In the genomic region with DNA sequence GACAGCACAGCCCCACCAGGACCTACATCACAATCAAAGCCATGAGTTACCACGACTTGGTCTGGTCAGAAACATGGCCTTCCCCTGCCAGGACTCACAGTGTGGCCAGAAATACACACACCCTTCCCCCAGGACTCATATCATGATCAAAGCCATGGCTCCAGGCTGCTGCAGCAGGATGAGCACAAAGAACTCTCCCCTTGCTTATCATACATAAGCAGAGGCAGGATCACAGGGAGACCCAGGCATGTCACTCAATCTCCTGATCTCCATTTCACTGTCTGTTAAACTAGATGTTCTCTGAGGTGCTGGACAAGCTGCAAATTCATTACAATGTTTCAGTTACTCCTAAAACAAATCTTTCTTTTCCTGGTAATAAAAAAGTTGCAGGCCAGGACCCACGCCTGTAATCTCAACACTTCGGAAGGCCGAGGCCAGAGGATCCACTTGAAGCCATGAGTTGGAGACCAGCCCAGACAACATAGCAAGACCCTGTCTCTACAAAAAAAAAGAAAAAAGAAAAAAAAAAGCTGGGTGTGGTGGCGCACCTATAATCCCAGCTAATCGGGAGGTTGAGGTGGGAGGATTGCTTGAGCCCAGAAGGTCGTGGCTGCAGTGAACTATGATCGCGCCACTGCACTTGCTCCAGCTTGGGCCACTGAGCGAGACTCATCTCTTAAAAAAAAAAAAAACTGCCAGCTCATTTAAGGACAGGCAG, we compare ENCODE assay signal across 1 cellular context.
TF ChIP-seq lines count a peak whose summit lies in the region.

No MANE protein-coding gene starts in this region.

TF ChIP-seq in K562, 482 proteins besides CTCF, POLR2A, EP300 and RAD21 (continued from another document and continues in another):
- TF ChIP-seq TSHZ1 (CRISPR knock-in tag; IDR thresholded peaks at IDR 0.05), result no peak
- TF ChIP-seq, protein P1, sequence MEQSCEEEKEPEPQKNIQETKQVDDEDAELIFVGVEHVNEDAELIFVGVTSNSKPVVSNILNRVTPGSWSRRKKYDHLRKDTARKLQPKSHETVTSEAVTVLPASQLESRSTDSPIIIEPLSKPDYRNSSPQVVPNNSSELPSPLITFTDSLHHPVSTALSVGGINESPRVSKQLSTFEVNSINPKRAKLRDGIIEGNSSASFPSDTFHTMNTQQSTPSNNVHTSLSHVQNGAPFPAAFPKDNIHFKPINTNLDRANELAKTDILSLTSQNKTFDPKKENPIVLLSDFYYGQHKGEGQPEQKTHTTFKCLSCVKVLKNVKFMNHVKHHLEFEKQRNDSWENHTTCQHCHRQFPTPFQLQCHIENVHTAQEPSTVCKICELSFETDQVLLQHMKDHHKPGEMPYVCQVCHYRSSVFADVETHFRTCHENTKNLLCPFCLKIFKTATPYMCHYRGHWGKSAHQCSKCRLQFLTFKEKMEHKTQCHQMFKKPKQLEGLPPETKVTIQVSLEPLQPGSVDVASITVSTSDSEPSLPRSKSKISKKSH (CRISPR knock-in tag; IDR thresholded peaks at IDR 0.05), result no peak
- TF ChIP-seq FOXA3 (CRISPR knock-in tag; conservative IDR thresholded peaks at IDR 0.05 in 1 of 2, IDR thresholded peaks at IDR 0.05 in 1 of 2), result no peak
- TF ChIP-seq UBTF (IDR thresholded peaks at IDR 0.05; ENCODE audit: borderline replicate concordance in 1 of 2, low read depth in 2 of 2, low read length in 2 of 2), result 0 out of 4 replicates have a peak, but pooled peaks of 1 of the 2 experiments have one; percentile 53
- TF ChIP-seq HCFC1 (IDR thresholded peaks at IDR 0.05; ENCODE audit: low read depth, low read length), result no peak
- no peak for TF ChIP-seq SAFB2 (IDR thresholded peaks at IDR 0.05; ENCODE audit: borderline replicate concordance, low read depth, low read length, severe bottlenecking)
- no peak for TF ChIP-seq NCOA2 (IDR thresholded peaks at IDR 0.05; ENCODE audit: partially characterized antibody in 2 of 2)
- TF ChIP-seq ZNF77 (CRISPR knock-in tag; IDR thresholded peaks at IDR 0.05), result no peak
- no peak for TF ChIP-seq ATF2 (CRISPR knock-in tag; IDR thresholded peaks at IDR 0.05)
- TF ChIP-seq TARDBP (IDR thresholded peaks at IDR 0.05), result no peak
- no peak for TF ChIP-seq ZBTB43 (CRISPR knock-in tag; IDR thresholded peaks at IDR 0.05)
- no peak for TF ChIP-seq PRMT5 (CRISPR knock-in tag; IDR thresholded peaks at IDR 0.05)
- no peak for TF ChIP-seq WHSC1 (IDR thresholded peaks at IDR 0.05; ENCODE audit: low read length)
- no peak for TF ChIP-seq ZNF12 (CRISPR knock-in tag; IDR thresholded peaks at IDR 0.05)
- no peak for TF ChIP-seq FOXJ2 (tag; IDR thresholded peaks at IDR 0.05)
- TF ChIP-seq, protein P2, sequence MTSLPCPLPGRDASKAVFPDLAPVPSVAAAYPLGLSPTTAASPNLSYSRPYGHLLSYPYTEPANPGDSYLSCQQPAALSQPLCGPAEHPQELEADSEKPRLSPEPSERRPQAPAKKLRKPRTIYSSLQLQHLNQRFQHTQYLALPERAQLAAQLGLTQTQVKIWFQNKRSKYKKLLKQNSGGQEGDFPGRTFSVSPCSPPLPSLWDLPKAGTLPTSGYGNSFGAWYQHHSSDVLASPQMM (CRISPR knock-in tag; IDR thresholded peaks at IDR 0.05), result no peak
- no peak for TF ChIP-seq HMG20B (CRISPR knock-in tag; IDR thresholded peaks at IDR 0.05)
- TF ChIP-seq, protein P3, sequence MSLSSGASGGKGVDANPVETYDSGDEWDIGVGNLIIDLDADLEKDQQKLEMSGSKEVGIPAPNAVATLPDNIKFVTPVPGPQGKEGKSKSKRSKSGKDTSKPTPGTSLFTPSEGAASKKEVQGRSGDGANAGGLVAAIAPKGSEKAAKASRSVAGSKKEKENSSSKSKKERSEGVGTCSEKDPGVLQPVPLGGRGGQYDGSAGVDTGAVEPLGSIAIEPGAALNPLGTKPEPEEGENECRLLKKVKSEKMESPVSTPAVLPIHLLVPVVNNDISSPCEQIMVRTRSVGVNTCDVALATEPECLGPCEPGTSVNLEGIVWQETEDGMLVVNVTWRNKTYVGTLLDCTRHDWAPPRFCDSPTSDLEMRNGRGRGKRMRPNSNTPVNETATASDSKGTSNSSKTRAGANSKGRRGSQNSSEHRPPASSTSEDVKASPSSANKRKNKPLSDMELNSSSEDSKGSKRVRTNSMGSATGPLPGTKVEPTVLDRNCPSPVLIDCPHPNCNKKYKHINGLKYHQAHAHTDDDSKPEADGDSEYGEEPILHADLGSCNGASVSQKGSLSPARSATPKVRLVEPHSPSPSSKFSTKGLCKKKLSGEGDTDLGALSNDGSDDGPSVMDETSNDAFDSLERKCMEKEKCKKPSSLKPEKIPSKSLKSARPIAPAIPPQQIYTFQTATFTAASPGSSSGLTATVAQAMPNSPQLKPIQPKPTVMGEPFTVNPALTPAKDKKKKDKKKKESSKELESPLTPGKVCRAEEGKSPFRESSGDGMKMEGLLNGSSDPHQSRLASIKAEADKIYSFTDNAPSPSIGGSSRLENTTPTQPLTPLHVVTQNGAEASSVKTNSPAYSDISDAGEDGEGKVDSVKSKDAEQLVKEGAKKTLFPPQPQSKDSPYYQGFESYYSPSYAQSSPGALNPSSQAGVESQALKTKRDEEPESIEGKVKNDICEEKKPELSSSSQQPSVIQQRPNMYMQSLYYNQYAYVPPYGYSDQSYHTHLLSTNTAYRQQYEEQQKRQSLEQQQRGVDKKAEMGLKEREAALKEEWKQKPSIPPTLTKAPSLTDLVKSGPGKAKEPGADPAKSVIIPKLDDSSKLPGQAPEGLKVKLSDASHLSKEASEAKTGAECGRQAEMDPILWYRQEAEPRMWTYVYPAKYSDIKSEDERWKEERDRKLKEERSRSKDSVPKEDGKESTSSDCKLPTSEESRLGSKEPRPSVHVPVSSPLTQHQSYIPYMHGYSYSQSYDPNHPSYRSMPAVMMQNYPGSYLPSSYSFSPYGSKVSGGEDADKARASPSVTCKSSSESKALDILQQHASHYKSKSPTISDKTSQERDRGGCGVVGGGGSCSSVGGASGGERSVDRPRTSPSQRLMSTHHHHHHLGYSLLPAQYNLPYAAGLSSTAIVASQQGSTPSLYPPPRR (CRISPR knock-in tag; IDR thresholded peaks at IDR 0.05; ENCODE audit: borderline replicate concordance), result no peak
- peak; percentile 33; the same call in 1 of the 2 replicates for TF ChIP-seq CREM (IDR thresholded peaks at IDR 0.05; ENCODE audit: low read depth)
- TF ChIP-seq ZNF655 (CRISPR knock-in tag; IDR thresholded peaks at IDR 0.05), result no peak
- no peak for TF ChIP-seq SAFB (IDR thresholded peaks at IDR 0.05; ENCODE audit: borderline replicate concordance, low read depth, low read length)
- peak; percentile 19; the same call in 1 of the 2 replicates for TF ChIP-seq MTA2 (IDR thresholded peaks at IDR 0.05; ENCODE audit: low read depth)
- TF ChIP-seq, protein P4, sequence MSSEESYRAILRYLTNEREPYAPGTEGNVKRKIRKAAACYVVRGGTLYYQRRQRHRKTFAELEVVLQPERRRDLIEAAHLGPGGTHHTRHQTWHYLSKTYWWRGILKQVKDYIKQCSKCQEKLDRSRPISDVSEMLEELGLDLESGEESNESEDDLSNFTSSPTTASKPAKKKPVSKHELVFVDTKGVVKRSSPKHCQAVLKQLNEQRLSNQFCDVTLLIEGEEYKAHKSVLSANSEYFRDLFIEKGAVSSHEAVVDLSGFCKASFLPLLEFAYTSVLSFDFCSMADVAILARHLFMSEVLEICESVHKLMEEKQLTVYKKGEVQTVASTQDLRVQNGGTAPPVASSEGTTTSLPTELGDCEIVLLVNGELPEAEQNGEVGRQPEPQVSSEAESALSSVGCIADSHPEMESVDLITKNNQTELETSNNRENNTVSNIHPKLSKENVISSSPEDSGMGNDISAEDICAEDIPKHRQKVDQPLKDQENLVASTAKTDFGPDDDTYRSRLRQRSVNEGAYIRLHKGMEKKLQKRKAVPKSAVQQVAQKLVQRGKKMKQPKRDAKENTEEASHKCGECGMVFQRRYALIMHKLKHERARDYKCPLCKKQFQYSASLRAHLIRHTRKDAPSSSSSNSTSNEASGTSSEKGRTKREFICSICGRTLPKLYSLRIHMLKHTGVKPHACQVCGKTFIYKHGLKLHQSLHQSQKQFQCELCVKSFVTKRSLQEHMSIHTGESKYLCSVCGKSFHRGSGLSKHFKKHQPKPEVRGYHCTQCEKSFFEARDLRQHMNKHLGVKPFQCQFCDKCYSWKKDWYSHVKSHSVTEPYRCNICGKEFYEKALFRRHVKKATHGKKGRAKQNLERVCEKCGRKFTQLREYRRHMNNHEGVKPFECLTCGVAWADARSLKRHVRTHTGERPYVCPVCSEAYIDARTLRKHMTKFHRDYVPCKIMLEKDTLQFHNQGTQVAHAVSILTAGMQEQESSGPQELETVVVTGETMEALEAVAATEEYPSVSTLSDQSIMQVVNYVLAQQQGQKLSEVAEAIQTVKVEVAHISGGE (CRISPR knock-in tag; IDR thresholded peaks at IDR 0.05), result no peak
- TF ChIP-seq FOXA1 (IDR thresholded peaks at IDR 0.05; ENCODE audit: borderline replicate concordance), result no peak
- no peak for TF ChIP-seq U2AF1 (optimal IDR thresholded peaks at IDR 0.05; ENCODE audit: low read depth, low read length)
- TF ChIP-seq KLF16 (IDR thresholded peaks at IDR 0.05), result peak; percentile 66; the same call in 1 of the 2 replicates
